Comparison of ENCODE assay signal across 24 cellular contexts in the genomic region with DNA sequence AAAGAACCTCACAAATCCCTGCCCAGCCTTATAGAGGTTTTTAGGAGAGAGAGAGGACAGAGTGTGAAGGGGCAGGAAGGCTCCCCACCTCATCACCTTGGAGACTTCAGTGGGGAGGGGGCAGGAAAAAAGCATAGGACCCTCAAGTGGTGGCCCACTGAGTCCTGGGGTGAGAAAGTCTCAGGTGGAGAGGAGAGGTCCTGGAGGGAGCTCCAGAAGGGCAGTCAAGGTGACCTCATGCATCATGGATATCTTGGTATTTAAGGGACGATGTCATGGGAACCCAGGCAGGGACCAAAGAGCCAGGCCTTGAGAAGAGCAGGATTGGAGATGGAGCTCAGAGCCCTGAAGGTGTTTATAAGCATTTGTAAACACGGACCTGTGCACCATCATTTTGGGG.
A peak's percentile ranks its signal among the peaks of the same experiment; 100 is the strongest.
DNase-seq lines count a peak whose midpoint lies in the region; ATAC-seq and TF ChIP-seq lines count a peak whose summit lies in the region.
"Had no signal": no experiment of that assay in that cellular context is flagged by ENCODE, and none has a peak within 500 bp of the region (broad histone marks: within the 10 kb centered on the region; RNA-seq: fewer than 3 reads in every experiment).

No MANE protein-coding gene starts in this region.

- H3K4me1 Mint-ChIP-seq in osteocyte (ENCODE audit: unreplicated experiment) = no peaks in the 10 kb centered on the region
- no peaks in the 10 kb centered on the region for H3K4me1 Mint-ChIP-seq in stimulated activated effector memory CD8-positive, alpha-beta T cell treated with anti-CD3 and anti-CD28 coated beads, Interleukin-12 subunit alpha, Interleukin-12 subunit beta, amount 100 ng/mL, for 72 hours
- H3K4me1 Mint-ChIP-seq: CD14-positive monocyte; CD4-positive, alpha-beta memory T cell; CD4-positive, CD25-positive, alpha-beta regulatory T cell; CD8-positive, alpha-beta memory T cell had no signal

- no peaks in the 10 kb centered on the region for H3K79me2 ChIP-seq in Karpas-422 (ENCODE audit: low read length)

- no peak overlapping the region for H3K4me2 ChIP-seq in Karpas-422 (ENCODE audit: low read depth, low read length, poor library complexity, severe bottlenecking)

- H3K4me3 ChIP-seq in testis (no peak overlapping the region), Karpas-422 (ENCODE audit: low read length) (no peak overlapping the region)
- H3K4me3 ChIP-seq: BLaER1, GM12878 had no signal

- H3K36me3 ChIP-seq in testis (ENCODE audit: low read depth, missing control alignments) = no peaks in the 10 kb centered on the region
- H3K36me3 ChIP-seq in Karpas-422 (ENCODE audit: insufficient read depth, low read length) = no peaks in the 10 kb centered on the region
- H3K36me3 ChIP-seq: BE2C, BLaER1 had no signal

- no peak overlapping the region for H2AFZ ChIP-seq in Karpas-422 (ENCODE audit: low read length)

- TF ChIP-seq CTCF in osteocyte (IDR thresholded peaks at IDR 0.05) = no peak
- no peak for TF ChIP-seq CTCF in testis (IDR thresholded peaks at IDR 0.05)

- no peak overlapping the region for H3K27ac Mint-ChIP-seq in osteocyte (ENCODE audit: unreplicated experiment)
- H3K27ac Mint-ChIP-seq in stimulated activated effector memory CD8-positive, alpha-beta T cell treated with anti-CD3 and anti-CD28 coated beads, Interleukin-12 subunit alpha, Interleukin-12 subunit beta, amount 100 ng/mL, for 72 hours = no peak overlapping the region
- H3K27ac Mint-ChIP-seq: CD14-positive monocyte; CD4-positive, alpha-beta memory T cell; CD4-positive, CD25-positive, alpha-beta regulatory T cell; CD8-positive, alpha-beta memory T cell had no signal

- no peaks in the 10 kb centered on the region for H3K9me3 ChIP-seq in testis
- no peaks in the 10 kb centered on the region for H3K9me3 ChIP-seq in Karpas-422 (ENCODE audit: low read length)
- H3K9me3 ChIP-seq: BE2C, BLaER1 had no signal

- no peak overlapping the region for H3K9ac ChIP-seq in Karpas-422 (ENCODE audit: low read length)
- H3K9ac ChIP-seq: BLaER1 had no signal

- H3K36me3 Mint-ChIP-seq in osteocyte (ENCODE audit: unreplicated experiment) = no peaks in the 10 kb centered on the region
- H3K36me3 Mint-ChIP-seq in stimulated activated effector memory CD8-positive, alpha-beta T cell treated with anti-CD3 and anti-CD28 coated beads, Interleukin-12 subunit alpha, Interleukin-12 subunit beta, amount 100 ng/mL, for 72 hours = no peaks in the 10 kb centered on the region
- H3K36me3 Mint-ChIP-seq: CD14-positive monocyte; CD4-positive, alpha-beta memory T cell; CD4-positive, CD25-positive, alpha-beta regulatory T cell; CD8-positive, alpha-beta memory T cell had no signal

- DNase-seq in Right ventricle myocardium inferior (ENCODE audit: missing footprints) = no peak
- DNase-seq in Right ventricle myocardium superior = no peak
- peak; percentile 49 for DNase-seq in osteocyte (ENCODE audit: extremely low spot score, unreplicated experiment)
- no peak for DNase-seq in stimulated activated effector memory CD8-positive, alpha-beta T cell treated with anti-CD3 and anti-CD28 coated beads, Interleukin-12 subunit alpha, Interleukin-12 subunit beta, amount 100 ng/mL, for 72 hours (ENCODE audit: low spot score in 2 of 2)
- DNase-seq in testis = no peak
- no peak for DNase-seq in Karpas-422
- DNase-seq: 8988T; ACHN; BE2C; C1 segment of cervical spinal cord; CD4-positive, alpha-beta memory T cell; CD4-positive, CD25-positive, alpha-beta regulatory T cell; CD8-positive, alpha-beta memory T cell; COR-L47; DMS 273 treated with DMSO at 0.1 percent for 48 hours; DMS153; DMS53; DMS79; DND-41; EL; GDM1 had no signal

- no peaks in the 10 kb centered on the region for H3K27me3 ChIP-seq in testis
- no peaks in the 10 kb centered on the region for H3K27me3 ChIP-seq in Karpas-422 (ENCODE audit: low read length)
- H3K27me3 ChIP-seq: BLaER1 had no signal

- TF ChIP-seq POLR2A in testis (IDR thresholded peaks at IDR 0.05) = no peak

- H3K9me2 ChIP-seq in Karpas-422 (replicated peaks; ENCODE audit: insufficient read depth, low read length) = no peaks in the 10 kb centered on the region

- H4K20me1 ChIP-seq in Karpas-422 (ENCODE audit: insufficient read depth, low read depth, low read length) = no peaks in the 10 kb centered on the region
- H4K20me1 ChIP-seq: BLaER1 had no signal

- peak; percentile 32 for ATAC-seq in Right ventricle myocardium inferior
- ATAC-seq in Right ventricle myocardium superior (ENCODE audit: poor library complexity) = no peak
- peak; percentile 21 for ATAC-seq in stimulated activated effector memory CD8-positive, alpha-beta T cell treated with anti-CD3 and anti-CD28 coated beads, Interleukin-12 subunit alpha, Interleukin-12 subunit beta, amount 100 ng/mL, for 72 hours
- ATAC-seq: GM12878 had no signal

- peaks cover 5% of the 10 kb centered on the region for H3K27me3 Mint-ChIP-seq in osteocyte (ENCODE audit: unreplicated experiment)
- H3K27me3 Mint-ChIP-seq: CD4-positive, CD25-positive, alpha-beta regulatory T cell had no signal

- H3K4me1 ChIP-seq in testis (no peaks in the 10 kb centered on the region), Karpas-422 (ENCODE audit: low read length) (no peaks in the 10 kb centered on the region; the same call in none of the 2 replicates)
- H3K4me1 ChIP-seq: BE2C had no signal

- H3K27ac ChIP-seq in testis = no peak overlapping the region
- no peak overlapping the region for H3K27ac ChIP-seq in Karpas-422 (ENCODE audit: low read length)
- H3K27ac ChIP-seq: BLaER1 had no signal

- intact Hi-C loops in Right ventricle myocardium inferior (cut with DNase I) = no loop called here
- intact Hi-C loops in Right ventricle myocardium superior (cut with DNase I) = no loop called here
- intact Hi-C loops in testis (cut with DNase I; ENCODE audit: low total_unique reads) = loop anchor here (10.0 kb wide), 1 partner anchor 97 kb away; no protein-coding TSS in a partner anchor

- no peak overlapping the region for H3K4me3 Mint-ChIP-seq in osteocyte (ENCODE audit: unreplicated experiment)
- H3K4me3 Mint-ChIP-seq in stimulated activated effector memory CD8-positive, alpha-beta T cell treated with anti-CD3 and anti-CD28 coated beads, Interleukin-12 subunit alpha, Interleukin-12 subunit beta, amount 100 ng/mL, for 72 hours = no peak overlapping the region
- H3K4me3 Mint-ChIP-seq: CD14-positive monocyte; CD4-positive, alpha-beta memory T cell; CD4-positive, CD25-positive, alpha-beta regulatory T cell; CD8-positive, alpha-beta memory T cell had no signal

- peaks cover 4% of the 10 kb centered on the region for H3K9me3 Mint-ChIP-seq in osteocyte (ENCODE audit: unreplicated experiment)
- peaks cover 2% of the 10 kb centered on the region for H3K9me3 Mint-ChIP-seq in stimulated activated effector memory CD8-positive, alpha-beta T cell treated with anti-CD3 and anti-CD28 coated beads, Interleukin-12 subunit alpha, Interleukin-12 subunit beta, amount 100 ng/mL, for 72 hours
- H3K9me3 Mint-ChIP-seq: CD4-positive, CD25-positive, alpha-beta regulatory T cell had no signal

- WGBS in testis, 2 donors = 86 to 95% methylated on average over 2 of the region's 2 CpGs
